In genomic region chr5:108730617-108731340, GRCh38 we compare ENCODE assay signal across 11 cellular contexts. TPM values are rescaled to one million over a fixed set of nuclear protein-coding genes. Genes with fewer than 3 reads are reported as not detected.
DNase-seq lines count a peak whose midpoint lies in the region; ATAC-seq and TF ChIP-seq lines count a peak whose summit lies in the region.
"Had no signal": no experiment of that assay in that cellular context is flagged by ENCODE, and none has a peak within 500 bp of the region (broad histone marks: within the 10 kb centered on the region; RNA-seq: fewer than 3 reads in every experiment).

No MANE protein-coding gene starts in this region.

- TF ChIP-seq EP300 in upper lobe of left lung (IDR thresholded peaks at IDR 0.05): no peak

- H3K4me1 Mint-ChIP-seq in nephron (peaks cover 21% of the 10 kb centered on the region), HFFc6 (ENCODE audit: low read depth) (peaks cover 44% of the 10 kb centered on the region)

- H3K36me3 Mint-ChIP-seq in nephron (ENCODE audit: low read depth): no peaks in the 10 kb centered on the region
- no peaks in the 10 kb centered on the region for H3K36me3 Mint-ChIP-seq in HFFc6 (ENCODE audit: low read depth)

- no peaks in the 10 kb centered on the region for H3K9me3 ChIP-seq in upper lobe of left lung
- H3K9me3 ChIP-seq: HAP-1 had no signal

- H3K27me3 ChIP-seq in upper lobe of left lung: no peaks in the 10 kb centered on the region

- H3K9me3 Mint-ChIP-seq in nephron (no peaks in the 10 kb centered on the region), HFFc6 (no peaks in the 10 kb centered on the region)

- H3K36me3 ChIP-seq in upper lobe of left lung: no peaks in the 10 kb centered on the region
- H3K36me3 ChIP-seq: HAP-1 had no signal

- TF ChIP-seq CTCF in nephron (IDR thresholded peaks at IDR 0.05; ENCODE audit: unreplicated experiment in 3 of 3) (no peak), upper lobe of left lung (IDR thresholded peaks at IDR 0.05) (no peak), HFFc6 (IDR thresholded peaks at IDR 0.05) (no peak)

- 67% methylated on average over 1 of the region's 1 CpG for WGBS in upper lobe of left lung, 2 donors

- no peak for TF ChIP-seq POLR2A in upper lobe of left lung (IDR thresholded peaks at IDR 0.05)

- DNase-seq in GM03348 (ENCODE audit: low spot score) (no peak), upper lobe of left lung (no peak), HFFc6 (no peak), NCI-H446 (lab: John Stamatoyannopoulos, UW) (no peak)
- DNase-seq: central memory CD4-positive, alpha-beta T cell had no signal

- no peak overlapping the region for H3K4me3 ChIP-seq in upper lobe of left lung
- H3K4me3 ChIP-seq: HAP-1, SK-N-MC had no signal

- H3K27me3 Mint-ChIP-seq in nephron (ENCODE audit: low read depth) (no peaks in the 10 kb centered on the region), HFFc6 (ENCODE audit: insufficient read depth) (no peaks in the 10 kb centered on the region)

- H3K27ac Mint-ChIP-seq in nephron: no peak overlapping the region
- no peak overlapping the region for H3K27ac Mint-ChIP-seq in HFFc6

- H3K4me1 ChIP-seq in upper lobe of left lung: peaks cover 0 to 24% (median 9%) of the 10 kb centered on the region in 4 donors

- ATAC-seq in GM18870 (IDR thresholded peaks at IDR 0.05; ENCODE audit: unreplicated experiment) (peak; percentile 53), HG02610 (IDR thresholded peaks at IDR 0.05; ENCODE audit: unreplicated experiment) (peak; percentile 52), HG03520 (IDR thresholded peaks at IDR 0.05; ENCODE audit: unreplicated experiment) (peak; percentile 41), upper lobe of left lung (ENCODE audit: low FRiP score in 2 of 2) (no peak)

- peak overlapping the region in 2 of 3 experiments; percentile 14 to 20 for H3K4me3 Mint-ChIP-seq in nephron
- H3K4me3 Mint-ChIP-seq in HFFc6: no peak overlapping the region

- no peak overlapping the region for H3K27ac ChIP-seq in upper lobe of left lung
- H3K27ac ChIP-seq: SK-N-MC had no signal

RNA-seq across cellular contexts. Expression of gene FER, which starts 16.9 kb away (rescaled TPM):
- total RNA-seq in upper lobe of left lung: 10 to 100 TPM; 17.6 to 55.5 (median 27.9) TPM
- 10 to 100 TPM; 20.2 to 24.6 (median 22.9) TPM for total RNA-seq in HFFc6 (2021; fragmentation: NEBNext Ultra II Directional; extraction: Animal tissue kit (Norgen Biotek cat#: 25700))

Comparison
In these comparisons a context has a peak if more than half of its experiments do, and no peak if none do; other contexts are left out.
1. ATAC-seq: peak in GM18870 (single experiment), HG02610 (single experiment) and HG03520 (single experiment); none in upper lobe of left lung (0 of 2).